Comparison of ENCODE assay signal across 11 cellular contexts in genomic region chr10:5003127-5004073, GRCh38. TPM values are rescaled to one million over a fixed set of nuclear protein-coding genes. Genes with fewer than 3 reads are reported as not detected.
DNase-seq lines count a peak whose midpoint lies in the region; ATAC-seq and TF ChIP-seq lines count a peak whose summit lies in the region.
"Not testable (repeated sequence)": the region's sequence is repeated elsewhere in the genome, so short reads cannot be mapped to it uniquely, and the experiment has no call there.
"Had no signal": no experiment of that assay in that cellular context is flagged by ENCODE, and none has a peak within 500 bp of the region (broad histone marks: within the 10 kb centered on the region; RNA-seq: fewer than 3 reads in every experiment).

Gene AKR1C2, minus strand, starts transcription at chr10:5003857. Its CDS starts 22 bp downstream, at chr10:5003835.

- WGBS in body of pancreas, 2 donors: 42 to 49% methylated on average over 8 to 10 of the region's 10 CpGs
- 52% methylated on average over 10 of the region's 10 CpGs for WGBS in esophagus muscularis mucosa
- WGBS in mesenchymal stem cell: 8% methylated on average over 3 of the region's 10 CpGs
- WGBS in psoas muscle, 3 donors: 19 to 22% (median 21%) methylated on average over 6 to 7 of the region's 10 CpGs
- WGBS in transverse colon (ENCODE audit: low coverage in 1 of 2), 2 donors: 28% methylated on average over 8 of the region's 10 CpGs; no CpG with 5 or more reads in 1 of the 2 donors

- not testable (repeated sequence) for H3K4ac ChIP-seq in mesenchymal stem cell (ENCODE audit: low read depth in 1 of 2, low read length in 2 of 2)

- intact Hi-C loops in body of pancreas (cut with DNase I); esophagus muscularis mucosa (cut with DNase I); left ventricle myocardium inferior (cut with micrococcal nuclease); transverse colon (cut with DNase I; ENCODE audit: low total_unique reads): not testable (repeated sequence)
- intact Hi-C loops in psoas muscle (cut with DNase I): loop anchor here in 1 of 2 donors (5.0 kb wide), 1 partner anchor 94 kb away; no protein-coding TSS in a partner anchor

- H3K4me2 ChIP-seq in mesenchymal stem cell (ENCODE audit: low read length, poor library complexity, severe bottlenecking): not testable (repeated sequence)

- TF ChIP-seq POLR2A in body of pancreas (IDR thresholded peaks at IDR 0.05): peak in 1 of 3 donors; percentile 17
- TF ChIP-seq POLR2A in esophagus muscularis mucosa (IDR thresholded peaks at IDR 0.05; ENCODE audit: low read depth); transverse colon (IDR thresholded peaks at IDR 0.05): not testable (repeated sequence)

- not testable (repeated sequence) for H4K8ac ChIP-seq in mesenchymal stem cell (ENCODE audit: low read length)

- not testable (repeated sequence) for H3K14ac ChIP-seq in mesenchymal stem cell (ENCODE audit: low read length in 2 of 2)

- not testable (repeated sequence) for TF ChIP-seq CTCF in body of pancreas (IDR thresholded peaks at IDR 0.05); esophagus muscularis mucosa (IDR thresholded peaks at IDR 0.05); left ventricle myocardium inferior (IDR thresholded peaks at IDR 0.05; ENCODE audit: borderline replicate concordance); psoas muscle (IDR thresholded peaks at IDR 0.05); transverse colon (IDR thresholded peaks at IDR 0.05)

- not testable (repeated sequence) for TF ChIP-seq EP300 in esophagus muscularis mucosa (IDR thresholded peaks at IDR 0.05); transverse colon (IDR thresholded peaks at IDR 0.05; ENCODE audit: low read depth)

- H2BK120ac ChIP-seq in mesenchymal stem cell (ENCODE audit: low read depth, low read length): not testable (repeated sequence)

- peak within 1 kb of the TSS; percentile 87 for H3K9ac ChIP-seq in mesenchymal stem cell (ENCODE audit: low read length)

- ATAC-seq in body of pancreas (peak; percentile 87), psoas muscle (peak; percentile 97 to 98 (median 98))

- H3K18ac ChIP-seq in mesenchymal stem cell (ENCODE audit: low read depth in 1 of 2, low read length in 2 of 2): not testable (repeated sequence)

- H3K9me3 ChIP-seq in body of pancreas; esophagus muscularis mucosa; left ventricle myocardium inferior (replicated peaks); mesenchymal stem cell (ENCODE audit: control insufficient read depth, low read length); psoas muscle; transverse colon: not testable (repeated sequence)

- in situ Hi-C loops in transverse colon (cut with MboI; ENCODE audit: low pct_ligation_motif_present in 1 of 4, low pct_unique_long_range_greater_than_20kb in 1 of 4, low sequenced_read_pairs in 3 of 4): not testable (repeated sequence)

- peak within 1 kb of the TSS in 1 of 4 donors; percentile 15 for H3K27ac ChIP-seq in body of pancreas
- peak within 1 kb of the TSS in 1 of 4 donors; percentile 42 for H3K27ac ChIP-seq in esophagus muscularis mucosa (replicated peaks in 1 of 4)
- H3K27ac ChIP-seq in left ventricle myocardium inferior (replicated peaks): peak within 1 kb of the TSS; percentile 33
- not testable (repeated sequence) for H3K27ac ChIP-seq in mesenchymal stem cell (ENCODE audit: low read length, poor library complexity, severe bottlenecking)
- peak within 1 kb of the TSS; percentile 39 for H3K27ac ChIP-seq in psoas muscle
- H3K27ac ChIP-seq in transverse colon: peak within 1 kb of the TSS in 2 of 4 donors; percentile 32 to 37

- H3K4me3 ChIP-seq in body of pancreas: not testable (repeated sequence)
- H3K4me3 ChIP-seq in esophagus muscularis mucosa (peak within 1 kb of the TSS; percentile 23 to 46 (median 40)), left ventricle myocardium inferior (peak within 1 kb of the TSS; percentile 57), mesenchymal stem cell (ENCODE audit: insufficient read depth in 1 of 2, low read depth in 1 of 2, low read length in 2 of 2) (peak within 1 kb of the TSS in 1 of 2 experiments; percentile 81), psoas muscle (peak within 1 kb of the TSS; percentile 66), transverse colon (peak within 1 kb of the TSS in 2 of 4 donors; percentile 0 to 33)

- not testable (repeated sequence) for H3K4me1 ChIP-seq in body of pancreas; esophagus muscularis mucosa; left ventricle myocardium inferior; mesenchymal stem cell (ENCODE audit: control insufficient read depth, insufficient read depth, low read depth, low read length); psoas muscle; transverse colon

- not testable (repeated sequence) for H3K79me1 ChIP-seq in mesenchymal stem cell (replicated peaks; ENCODE audit: low read length, poor library complexity, severe bottlenecking)

- H2BK5ac ChIP-seq in mesenchymal stem cell (ENCODE audit: low read depth, low read length, poor library complexity, severe bottlenecking): not testable (repeated sequence)

- not testable (repeated sequence) for H3K36me3 ChIP-seq in body of pancreas (replicated peaks in 1 of 2; ENCODE audit: insufficient read depth in 1 of 2, low read depth in 2 of 2); esophagus muscularis mucosa; left ventricle myocardium inferior; transverse colon
- peaks cover 0 to 32% of the 10 kb centered on the region in 2 experiments for H3K36me3 ChIP-seq in mesenchymal stem cell (ENCODE audit: control insufficient read depth in 1 of 2, insufficient read depth in 2 of 2, low read depth in 1 of 2, low read length in 2 of 2)
- H3K36me3 ChIP-seq in psoas muscle (ENCODE audit: insufficient read depth in 1 of 2, low read depth in 1 of 2): peaks cover 0 to 37% of the 10 kb centered on the region in 2 donors

- DNase-seq in ELR (ENCODE audit: low read depth) (peak; percentile 9), NCI-H774 (lab: John Stamatoyannopoulos, UW) (peak; percentile 2), mesenchymal stem cell (peak; percentile 41)
- DNase-seq in body of pancreas; esophagus muscularis mucosa (ENCODE audit: extremely low spot score); left ventricle myocardium inferior; psoas muscle; transverse colon: not testable (repeated sequence)

- H3K27me3 ChIP-seq in body of pancreas; esophagus muscularis mucosa; left ventricle myocardium inferior (ENCODE audit: low read depth); mesenchymal stem cell (ENCODE audit: control insufficient read depth in 1 of 2, insufficient read depth in 1 of 2, low read length in 2 of 2); psoas muscle (ENCODE audit: insufficient read depth in 3 of 3, low read length in 2 of 3); transverse colon: not testable (repeated sequence)

- not testable (repeated sequence) for H3K23ac ChIP-seq in mesenchymal stem cell (ENCODE audit: low read length in 2 of 2)

- not testable (repeated sequence) for H4K91ac ChIP-seq in mesenchymal stem cell (ENCODE audit: low read length)

- H2AFZ ChIP-seq in mesenchymal stem cell (ENCODE audit: low read depth, low read length): not testable (repeated sequence)

- H2BK15ac ChIP-seq in mesenchymal stem cell (ENCODE audit: low read depth, poor library complexity, severe bottlenecking): not testable (repeated sequence)

- H2BK12ac ChIP-seq in mesenchymal stem cell (ENCODE audit: low read length in 2 of 2): not testable (repeated sequence)

- not testable (repeated sequence) for H2AK5ac ChIP-seq in mesenchymal stem cell (ENCODE audit: low read length, severe bottlenecking)

RNA-seq across cellular contexts. Expression of gene AKR1C2, which starts in this region (rescaled TPM):
- total RNA-seq in body of pancreas: 1 to 10 TPM; 3.1 to 5.6 TPM
- total RNA-seq in esophagus muscularis mucosa: 10 to 100 TPM in 1 of 4 donors, 1 to 10 TPM in 3; 7.9 to 12.7 (median 9.6) TPM
- total RNA-seq in left ventricle myocardium inferior: 17.5 TPM
- polyA plus RNA-seq in mesenchymal stem cell (2013, experiment 1 of 2): 7.9 TPM
- 7.5 TPM for polyA plus RNA-seq in mesenchymal stem cell (2013, experiment 2 of 2)
- 100 to 1,000 TPM in 2 of 4 donors, 10 to 100 TPM in 2; 38.7 to 982 (median 119) TPM for total RNA-seq in psoas muscle
- 1,000 to 10,000 TPM in 1 of 3 donors, 100 to 1,000 TPM in 2; 124 to 2,054 (median 400) TPM for polyA plus RNA-seq in psoas muscle
- total RNA-seq in transverse colon: 10 to 100 TPM; 43.0 to 72.7 (median 53.7) TPM
- total RNA-seq: activated CD8-positive, alpha-beta memory T cell treated with anti-CD3 and anti-CD28 coated beads for 36 hours; activated T-helper 17 cell treated with anti-CD3 and anti-CD28 coated beads, Interleukin-2, amount 50 U/mL, for 72 hours; T-helper 17 cell had no signal
